ENCODE assay signal across 8 cellular contexts in the genomic region with DNA sequence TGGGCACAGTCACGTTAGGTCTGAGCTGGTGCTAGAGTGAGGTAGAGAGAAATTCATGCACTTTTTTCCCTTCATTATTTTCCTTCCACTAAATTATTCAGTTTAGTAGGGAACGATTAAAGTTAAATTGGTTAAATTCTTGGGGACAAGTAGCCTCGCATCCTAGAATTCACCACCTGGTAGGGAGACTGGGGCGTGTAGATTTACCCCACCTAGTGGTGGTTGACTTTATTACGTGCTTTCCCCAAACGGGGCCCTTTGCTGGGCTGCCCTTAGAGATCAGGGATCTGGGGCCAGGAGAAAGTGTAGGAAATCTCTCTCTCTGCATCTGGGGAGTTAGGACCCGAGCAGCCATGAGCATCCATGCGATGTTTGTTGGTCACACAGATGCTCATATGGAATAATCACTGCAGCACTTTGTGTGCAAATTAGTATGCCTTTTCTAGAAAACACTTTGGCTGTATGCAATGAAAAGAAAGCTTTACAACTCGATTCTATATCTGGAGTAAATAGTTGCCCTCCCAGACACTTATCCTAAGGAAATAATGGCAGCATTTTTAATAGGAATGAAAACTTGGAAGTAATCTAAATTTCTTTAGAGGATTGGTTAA.
DNase-seq lines count a peak whose midpoint lies in the region; ATAC-seq and TF ChIP-seq lines count a peak whose summit lies in the region.

No MANE protein-coding gene starts in this region.

- TF ChIP-seq CTCF in GM12865 (IDR thresholded peaks at IDR 0.05; ENCODE audit: insufficient read depth, low read depth, low read length, missing control alignments) (peak; percentile 65), kidney epithelial cell (IDR thresholded peaks at IDR 0.05; ENCODE audit: insufficient read depth, low read length, poor library complexity, severe bottlenecking) (peak; percentile 69)

- no peaks in the 10 kb centered on the region for H3K36me3 Mint-ChIP-seq in activated T-cell treated with anti-CD3 and anti-CD28 coated beads, Interleukin-2, amount 50 U/mL, for 72 hours (ENCODE audit: insufficient read depth in 2 of 2)

- peak; percentile 37 to 38 for DNase-seq in AML-193 (lab: John Stamatoyannopoulos, UW)
- peak; percentile 57 for DNase-seq in GM12865 (ENCODE audit: low read depth)
- DNase-seq in M059J (ENCODE audit: low read depth), result peak; percentile 41
- peak; percentile 21 to 31 for DNase-seq in activated T-cell treated with anti-CD3 and anti-CD28 coated beads, Interleukin-2, amount 50 U/mL, for 72 hours
- no peak for DNase-seq in kidney epithelial cell (ENCODE audit: low read depth)
- no peak for DNase-seq in C1 segment of cervical spinal cord (lab: John Stamatoyannopoulos, UW)

- no peak overlapping the region for H3K27ac Mint-ChIP-seq in activated T-cell treated with anti-CD3 and anti-CD28 coated beads, Interleukin-2, amount 50 U/mL, for 72 hours

- H3K4me3 ChIP-seq in GM12865 (ENCODE audit: low read depth, low read length) (no peak overlapping the region), kidney epithelial cell (ENCODE audit: low read depth, low read length) (no peak overlapping the region)

- no peaks in the 10 kb centered on the region for H3K9me3 Mint-ChIP-seq in activated T-cell treated with anti-CD3 and anti-CD28 coated beads, Interleukin-2, amount 50 U/mL, for 72 hours

- H3K36me3 ChIP-seq in kidney epithelial cell (ENCODE audit: control insufficient read depth, insufficient read depth, low read length), result no peaks in the 10 kb centered on the region

- peak in 1 of 2 donors; percentile 25 for ATAC-seq in activated T-cell treated with anti-CD3 and anti-CD28 coated beads, Interleukin-2, amount 50 U/mL, for 72 hours (replicated peaks in 1 of 2)
- ATAC-seq in GM19324 (IDR thresholded peaks at IDR 0.05; ENCODE audit: low FRiP score, unreplicated experiment), result no peak
- no peak for ATAC-seq in HG03378 (IDR thresholded peaks at IDR 0.05; ENCODE audit: unreplicated experiment)

- no peaks in the 10 kb centered on the region for H3K4me1 Mint-ChIP-seq in activated T-cell treated with anti-CD3 and anti-CD28 coated beads, Interleukin-2, amount 50 U/mL, for 72 hours (ENCODE audit: low read depth)

- H3K27me3 Mint-ChIP-seq in activated T-cell treated with anti-CD3 and anti-CD28 coated beads, Interleukin-2, amount 50 U/mL, for 72 hours (ENCODE audit: low read depth), result peaks cover 8% of the 10 kb centered on the region

- H3K27me3 ChIP-seq in kidney epithelial cell (ENCODE audit: control insufficient read depth, insufficient read depth, low read length), result no peaks in the 10 kb centered on the region

- H3K4me3 Mint-ChIP-seq in activated T-cell treated with anti-CD3 and anti-CD28 coated beads, Interleukin-2, amount 50 U/mL, for 72 hours, result no peak overlapping the region

Comparison
In these comparisons a context has a peak if more than half of its experiments do, and no peak if none do; other contexts are left out.
1. DNase-seq: peak in AML-193 (2 of 2), GM12865 (single experiment), M059J (single experiment) and activated T-cell treated with anti-CD3 and anti-CD28 coated beads, Interleukin-2, amount 50 U/mL, for 72 hours (2 of 2); none in kidney epithelial cell (single experiment) and C1 segment of cervical spinal cord (0 of 14).